Comparison of ENCODE assay signal across 37 cellular contexts in genomic region chr1:14841456-14841855, GRCh38.
"Had no signal": no experiment of that assay in that cellular context is flagged by ENCODE, and none has a peak within 500 bp of the region (broad histone marks: within the 10 kb centered on the region; RNA-seq: fewer than 3 reads in every experiment).

No MANE protein-coding gene starts in this region.

- H3K4me3 Mint-ChIP-seq: activated CD4-positive, alpha-beta memory T cell treated with anti-CD3 and anti-CD28 coated beads, Interleukin-2, amount 10 ng/mL, durations not matched to agents 7 days and 5 days; activated CD8-positive, alpha-beta memory T cell treated with anti-CD3 and anti-CD28 coated beads, Interleukin-2, amount 10 ng/mL, durations not matched to agents 7 days and 5 days; activated naive CD4-positive, alpha-beta T cell treated with anti-CD3 and anti-CD28 coated beads for 36 hours had no signal

- H3K27ac ChIP-seq: brain microvascular endothelial cell, VCaP had no signal

- H3K4me3 ChIP-seq: Peyer's patch had no signal

- ATAC-seq: activated CD8-positive, alpha-beta memory T cell treated with anti-CD3 and anti-CD28 coated beads, Interleukin-2, amount 10 ng/mL, durations not matched to agents 7 days and 5 days; activated naive CD4-positive, alpha-beta T cell treated with anti-CD3 and anti-CD28 coated beads, Interleukin-2, amount 50 U/mL, for 72 hours had no signal

- H3K4me1 ChIP-seq: Peyer's patch had no signal

- H3K27me3 ChIP-seq: brain microvascular endothelial cell, Peyer's patch had no signal

- H3K36me3 ChIP-seq: brain microvascular endothelial cell, Peyer's patch had no signal

- DNase-seq: activated CD4-positive, alpha-beta memory T cell treated with anti-CD3 and anti-CD28 coated beads, Interleukin-2, amount 10 ng/mL, durations not matched to agents 7 days and 5 days; activated CD4-positive, alpha-beta T cell treated with anti-CD3 and anti-CD28 coated beads for 1 hour; activated CD4-positive, alpha-beta T cell treated with anti-CD3 and anti-CD28 coated beads for 48 hours; activated CD4-positive, CD25-positive, alpha-beta regulatory T cell; activated CD8-positive, alpha-beta memory T cell treated with anti-CD3 and anti-CD28 coated beads for 24 hours; activated CD8-positive, alpha-beta memory T cell treated with anti-CD3 and anti-CD28 coated beads, Interleukin-2, amount 10 ng/mL, durations not matched to agents 7 days and 5 days; activated CD8-positive, alpha-beta memory T cell treated with anti-CD3 and anti-CD28 coated beads, Interleukin-2, amount 50 U/mL, for 48 hours; activated gamma-delta T cell; activated naive CD4-positive, alpha-beta T cell treated with anti-CD3 and anti-CD28 coated beads for 36 hours; activated T-cell treated with anti-CD3 and anti-CD28 coated beads, Interleukin-2, amount 50 U/mL, for 48 hours; amniotic stem cell; aorta; brain microvascular endothelial cell; central memory CD4-positive, alpha-beta T cell; Kasumi-1; KG1; MM.1S; MV-4-11; NCI-H1092; NCI-H1436 treated with DMSO at 0.1 percent for 48 hours; NCI-H1694 treated with DMSO at 0.1 percent for 48 hours; NCI-H2029; NCI-H2227 treated with DMSO at 0.1 percent for 48 hours; NCI-H446; NCI-H510A treated with DMSO at 0.1 percent for 48 hours; NCI-H526 treated with DMSO at 0.1 percent for 48 hours; NCI-H774; Peyer's patch; RPMI8226; SIG-M5; SW 1271; T-helper 1 cell; T-helper 2 cell; T-helper 9 cell had no signal

- H3K36me3 Mint-ChIP-seq: activated CD8-positive, alpha-beta memory T cell treated with anti-CD3 and anti-CD28 coated beads, Interleukin-2, amount 10 ng/mL, durations not matched to agents 7 days and 5 days had no signal

- H3K27ac Mint-ChIP-seq: activated CD4-positive, alpha-beta memory T cell treated with anti-CD3 and anti-CD28 coated beads, Interleukin-2, amount 10 ng/mL, durations not matched to agents 7 days and 5 days; activated CD8-positive, alpha-beta memory T cell treated with anti-CD3 and anti-CD28 coated beads, Interleukin-2, amount 10 ng/mL, durations not matched to agents 7 days and 5 days; activated naive CD4-positive, alpha-beta T cell treated with anti-CD3 and anti-CD28 coated beads for 36 hours; activated naive CD4-positive, alpha-beta T cell treated with anti-CD3 and anti-CD28 coated beads, Interleukin-2, amount 50 U/mL, for 72 hours; IgD-negative memory B cell had no signal

- H3K27me3 Mint-ChIP-seq: activated CD4-positive, alpha-beta memory T cell treated with anti-CD3 and anti-CD28 coated beads, Interleukin-2, amount 10 ng/mL, durations not matched to agents 7 days and 5 days; activated CD8-positive, alpha-beta memory T cell treated with anti-CD3 and anti-CD28 coated beads, Interleukin-2, amount 10 ng/mL, durations not matched to agents 7 days and 5 days had no signal

- H3K4me1 Mint-ChIP-seq: activated CD4-positive, alpha-beta memory T cell treated with anti-CD3 and anti-CD28 coated beads, Interleukin-2, amount 10 ng/mL, durations not matched to agents 7 days and 5 days; activated CD8-positive, alpha-beta memory T cell treated with anti-CD3 and anti-CD28 coated beads, Interleukin-2, amount 10 ng/mL, durations not matched to agents 7 days and 5 days; IgD-negative memory B cell had no signal
